ENCODE assay signal across 9 cellular contexts in genomic region chr15:65841121-65841930, GRCh38. TPM values are rescaled to one million over a fixed set of nuclear protein-coding genes. Genes with fewer than 3 reads are reported as not detected.
A peak's percentile ranks its signal among the peaks of the same experiment; 100 is the strongest.
DNase-seq lines count a peak whose midpoint lies in the region; ATAC-seq and TF ChIP-seq lines count a peak whose summit lies in the region.
"Had no signal": no experiment of that assay in that cellular context is flagged by ENCODE, and none has a peak within 500 bp of the region (broad histone marks: within the 10 kb centered on the region; RNA-seq: fewer than 3 reads in every experiment).

No MANE protein-coding gene starts in this region.

- H3K36me3 ChIP-seq in adipocyte (ENCODE audit: control insufficient read depth, insufficient read depth, low read length, severe bottlenecking) (no peaks in the 10 kb centered on the region), spleen (no peaks in the 10 kb centered on the region)

- H3K4me1 ChIP-seq in adipocyte (ENCODE audit: control insufficient read depth, insufficient read depth, low read length) = peaks cover 5% of the 10 kb centered on the region
- H3K4me1 ChIP-seq in spleen = peaks cover 3 to 40% (median 18%) of the 10 kb centered on the region in 6 donors

- peaks cover 16% of the 10 kb centered on the region for H3K27me3 Mint-ChIP-seq in chondrocyte (ENCODE audit: low read depth)

- WGBS in spleen, 5 donors = 36 to 66% (median 44%) methylated on average over 11 of the region's 11 CpGs

- TF ChIP-seq POLR2A in spleen (IDR thresholded peaks at IDR 0.05) = no peak

- H3K27ac ChIP-seq in HL-60 (replicated peaks) = no peak overlapping the region
- H3K27ac ChIP-seq in spleen = peak overlapping the region in 6 of 8 donors; percentile 1 to 69 (median 46)

- peak; percentile 53 for ATAC-seq in left ventricle myocardium superior
- ATAC-seq in HG03135 (IDR thresholded peaks at IDR 0.05; ENCODE audit: unreplicated experiment) = no peak
- no peak for ATAC-seq in HG03457 (IDR thresholded peaks at IDR 0.05; ENCODE audit: unreplicated experiment)

- no peak for TF ChIP-seq CTCF in HL-60 (IDR thresholded peaks at IDR 0.05; ENCODE audit: insufficient read depth, low read length)
- no peak for TF ChIP-seq CTCF in spleen (IDR thresholded peaks at IDR 0.05 in 8 of 11, conservative IDR thresholded peaks at IDR 0.05 in 3 of 11)
- no peak for TF ChIP-seq CTCF in chondrocyte (IDR thresholded peaks at IDR 0.05)

- no peak overlapping the region for H3K4me3 Mint-ChIP-seq in chondrocyte (ENCODE audit: unreplicated experiment)

- H3K4me3 ChIP-seq in HL-60 (replicated peaks; ENCODE audit: insufficient read depth, low read length) (peak overlapping the region; percentile 6; the same call in 1 of the 2 replicates), adipocyte (ENCODE audit: low read length) (peak overlapping the region; percentile 18), spleen (peak overlapping the region in 2 of 8 donors; percentile 25 to 33)

- no peaks in the 10 kb centered on the region for H3K36me3 Mint-ChIP-seq in chondrocyte (ENCODE audit: low read depth)

- H3K9me3 ChIP-seq in adipocyte (ENCODE audit: control insufficient read depth, low read length) (no peaks in the 10 kb centered on the region), spleen (no peaks in the 10 kb centered on the region)

- H3K27ac Mint-ChIP-seq in chondrocyte (ENCODE audit: unreplicated experiment) = no peak overlapping the region

- H3K9ac ChIP-seq in adipocyte (ENCODE audit: low read length) = peak overlapping the region; percentile 31

- intact Hi-C loops in left ventricle myocardium superior (cut with micrococcal nuclease) (no loop called here), spleen (cut with DNase I; ENCODE audit: low total_unique reads) (no loop called here)

- peaks cover 15% of the 10 kb centered on the region for H3K4me1 Mint-ChIP-seq in chondrocyte (ENCODE audit: low read depth)

- DNase-seq in HL-60 (ENCODE audit: low read depth in 1 of 2, low spot score in 1 of 2) (peak in 1 of 2 experiments; percentile 60), adipocyte (ENCODE audit: low read depth) (no peak), left ventricle myocardium superior (no peak), spleen (no peak), chondrocyte (ENCODE audit: low spot score) (no peak)
- DNase-seq: NCI-H187 treated with DMSO at 0.1 percent for 48 hours, T-helper 1 cell had no signal

- H3K27me3 ChIP-seq in HL-60 (ENCODE audit: insufficient read depth, poor library complexity, severe bottlenecking) (no peaks in the 10 kb centered on the region), adipocyte (replicated peaks; ENCODE audit: control insufficient read depth, insufficient read depth, low read length) (no peaks in the 10 kb centered on the region), spleen (replicated peaks in 1 of 7) (no peaks in the 10 kb centered on the region)

- H3K9me3 Mint-ChIP-seq in chondrocyte (ENCODE audit: low read depth) = peaks cover 4% of the 10 kb centered on the region

RNA-seq across cellular contexts. Expression of gene RAB11A, which starts 28.0 kb away (rescaled TPM):
- total RNA-seq in left ventricle myocardium superior (137 TPM), spleen (100 to 1,000 TPM; 173 to 313 (median 255) TPM), chondrocyte (150 to 153 TPM (median 153 TPM) in 3 replicates)
- polyA plus RNA-seq in spleen = 100 to 1,000 TPM in 2 of 3 donors, 10 to 100 TPM in 1; 86.7 to 153 (median 128) TPM

RNA-seq across cellular contexts. Expression of gene DENND4A, which starts 49.2 kb away (rescaled TPM):
- total RNA-seq in left ventricle myocardium superior (14.0 TPM), spleen (10 to 100 TPM; 53.1 to 88.2 (median 61.5) TPM), chondrocyte (9.7 to 14.5 TPM (median 10.7 TPM) in 3 replicates)
- 10 to 100 TPM in 1 of 3 donors, 1 to 10 TPM in 2; 9.4 to 11.1 (median 9.9) TPM for polyA plus RNA-seq in spleen
